ENCODE assay signal across 12 cellular contexts in genomic region chr6:36642913-36643817, GRCh38. TPM values are rescaled to one million over a fixed set of nuclear protein-coding genes. Genes with fewer than 3 reads are reported as not detected.
A peak's percentile ranks its signal among the peaks of the same experiment; 100 is the strongest.
DNase-seq lines count a peak whose midpoint lies in the region; ATAC-seq and TF ChIP-seq lines count a peak whose summit lies in the region.
"Had no signal": no experiment of that assay in that cellular context is flagged by ENCODE, and none has a peak within 500 bp of the region (broad histone marks: within the 10 kb centered on the region; RNA-seq: fewer than 3 reads in every experiment).

No MANE protein-coding gene starts in this region.

- no peaks in the 10 kb centered on the region for H3K36me3 Mint-ChIP-seq in Calu3 (ENCODE audit: insufficient read depth, unreplicated experiment)
- H3K36me3 Mint-ChIP-seq: stimulated activated memory B cell treated with anti-CD40 and anti-IgM and Interleukin-4, amounts not matched to agents 10 μg/mL and 1 μg/mL and 100 μg/mL, for 72 hours had no signal

- no peaks in the 10 kb centered on the region for H3K27me3 Mint-ChIP-seq in Calu3 (ENCODE audit: unreplicated experiment)
- H3K27me3 Mint-ChIP-seq: stimulated activated memory B cell treated with anti-CD40 and anti-IgM and Interleukin-4, amounts not matched to agents 10 μg/mL and 1 μg/mL and 100 μg/mL, for 72 hours had no signal

- H3K4me3 ChIP-seq in fibroblast of mammary gland (ENCODE audit: control insufficient read depth, low read depth, low read length) = no peak overlapping the region

- no peak overlapping the region for H3K4me3 Mint-ChIP-seq in Calu3 (ENCODE audit: low read depth, unreplicated experiment)
- H3K4me3 Mint-ChIP-seq: stimulated activated memory B cell treated with anti-CD40 and anti-IgM and Interleukin-4, amounts not matched to agents 10 μg/mL and 1 μg/mL and 100 μg/mL, for 72 hours had no signal

- intact Hi-C loops in Calu3 (cut with micrococcal nuclease; ENCODE audit: unreplicated experiment) = no loop called here

- CTCF ChIA-PET in Calu3 (lab: Charles Lee) = interaction anchor here (0.5 to 1.2 kb wide), 2 partner anchors 23 to 140 kb away, joined by 3 read pairs; no protein-coding TSS in a partner anchor

- no peaks in the 10 kb centered on the region for H3K9me3 Mint-ChIP-seq in Calu3 (ENCODE audit: low read depth, unreplicated experiment)
- H3K9me3 Mint-ChIP-seq: stimulated activated memory B cell treated with anti-CD40 and anti-IgM and Interleukin-4, amounts not matched to agents 10 μg/mL and 1 μg/mL and 100 μg/mL, for 72 hours had no signal

- H3K4me1 Mint-ChIP-seq in Calu3 (ENCODE audit: low read depth, unreplicated experiment) = no peaks in the 10 kb centered on the region
- H3K4me1 Mint-ChIP-seq: stimulated activated memory B cell treated with anti-CD40 and anti-IgM and Interleukin-4, amounts not matched to agents 10 μg/mL and 1 μg/mL and 100 μg/mL, for 72 hours had no signal

- peak; percentile 94 for ATAC-seq in omental fat pad (ENCODE audit: low FRiP score)
- ATAC-seq: stimulated activated memory B cell treated with anti-CD40 and anti-IgM and Interleukin-4, amounts not matched to agents 10 μg/mL and 1 μg/mL and 100 μg/mL, for 72 hours had no signal

- peak; percentile 37 for DNase-seq in Calu3
- peak; percentile 89 for DNase-seq in RPMI7951 (ENCODE audit: low read depth)
- DNase-seq in fibroblast of mammary gland (ENCODE audit: low read depth) = peak; percentile 96
- peak; percentile 89 for DNase-seq in omental fat pad (ENCODE audit: low spot score)
- DNase-seq in superior temporal gyrus (ENCODE audit: extremely low spot score) = no peak
- no peak for DNase-seq in activated CD8-positive, alpha-beta memory T cell treated with anti-CD3 and anti-CD28 coated beads, Interleukin-2, amount 50 U/mL, for 48 hours
- DNase-seq in COLO829 (ENCODE audit: low spot score) = no peak
- no peak for DNase-seq in D341Med (ENCODE audit: low spot score)
- DNase-seq: activated effector memory CD4-positive, alpha-beta T cell treated with anti-CD3 and anti-CD28 coated beads, Interleukin-2, amount 50 U/mL, for 16 hours; GF-D8; NK-92 treated with Interleukin-12 subunit alpha and Interleukin-12 subunit beta, amount 100 ng/mL, for 24 hours had no signal

- TF ChIP-seq CTCF in Calu3 (IDR thresholded peaks at IDR 0.05; ENCODE audit: unreplicated experiment) (no peak), fibroblast of mammary gland (conservative IDR thresholded peaks at IDR 0.05; ENCODE audit: control insufficient read depth, insufficient read depth, low read depth, low read length) (no peak), omental fat pad (IDR thresholded peaks at IDR 0.05) (no peak)

- BruUV-seq in Calu3 (replicated peaks; lab: Mats Ljungman, UMichigan) = no TSS peak

- H3K27ac Mint-ChIP-seq in Calu3 (ENCODE audit: unreplicated experiment) = no peak overlapping the region
- H3K27ac Mint-ChIP-seq: stimulated activated memory B cell treated with anti-CD40 and anti-IgM and Interleukin-4, amounts not matched to agents 10 μg/mL and 1 μg/mL and 100 μg/mL, for 72 hours had no signal

RNA-seq across cellular contexts. Expression of gene CDKN1A, which starts 35.3 kb away (rescaled TPM):
- total RNA-seq in Calu3 (2022) (26.5 and 33.7 TPM in 2 replicates), omental fat pad (100 to 1,000 TPM; 126 to 611 (median 261) TPM)
- 18.0 TPM in 2 replicates for total RNA-seq in RPMI7951 (2014; rRNA removed; shearing (Covaris generic))

RNA-seq across cellular contexts. Expression of gene SRSF3, which starts 49.0 kb away (rescaled TPM):
- total RNA-seq in Calu3 (2022) (347 and 370 TPM in 2 replicates), omental fat pad (100 to 1,000 TPM; 162 to 260 (median 189) TPM)
- total RNA-seq in RPMI7951 (2014; rRNA removed; shearing (Covaris generic)) = 435 and 490 TPM in 2 replicates

RNA-seq across cellular contexts. Expression of gene RAB44, which starts 54.5 kb away (rescaled TPM):
- not detected in 2 replicates for total RNA-seq in Calu3 (2022)
- not detected in 2 replicates for total RNA-seq in RPMI7951 (2014; rRNA removed; shearing (Covaris generic))
- total RNA-seq in omental fat pad = 1 to 10 TPM in 1 of 4 donors, under 1 TPM in 3; 0.19 to 2.4 (median 0.43) TPM

Comparison
In these comparisons a context has a peak if more than half of its experiments do, and no peak if none do; other contexts are left out.
1. DNase-seq: peak in Calu3 (single experiment), RPMI7951 (single experiment), fibroblast of mammary gland (single experiment) and omental fat pad (single experiment); none in superior temporal gyrus (single experiment), activated CD8-positive, alpha-beta memory T cell treated with anti-CD3 and anti-CD28 coated beads, Interleukin-2, amount 50 U/mL, for 48 hours (single experiment), COLO829 (single experiment) and D341Med (single experiment).